Comparison of ENCODE assay signal across 1 cellular context in the genomic region with DNA sequence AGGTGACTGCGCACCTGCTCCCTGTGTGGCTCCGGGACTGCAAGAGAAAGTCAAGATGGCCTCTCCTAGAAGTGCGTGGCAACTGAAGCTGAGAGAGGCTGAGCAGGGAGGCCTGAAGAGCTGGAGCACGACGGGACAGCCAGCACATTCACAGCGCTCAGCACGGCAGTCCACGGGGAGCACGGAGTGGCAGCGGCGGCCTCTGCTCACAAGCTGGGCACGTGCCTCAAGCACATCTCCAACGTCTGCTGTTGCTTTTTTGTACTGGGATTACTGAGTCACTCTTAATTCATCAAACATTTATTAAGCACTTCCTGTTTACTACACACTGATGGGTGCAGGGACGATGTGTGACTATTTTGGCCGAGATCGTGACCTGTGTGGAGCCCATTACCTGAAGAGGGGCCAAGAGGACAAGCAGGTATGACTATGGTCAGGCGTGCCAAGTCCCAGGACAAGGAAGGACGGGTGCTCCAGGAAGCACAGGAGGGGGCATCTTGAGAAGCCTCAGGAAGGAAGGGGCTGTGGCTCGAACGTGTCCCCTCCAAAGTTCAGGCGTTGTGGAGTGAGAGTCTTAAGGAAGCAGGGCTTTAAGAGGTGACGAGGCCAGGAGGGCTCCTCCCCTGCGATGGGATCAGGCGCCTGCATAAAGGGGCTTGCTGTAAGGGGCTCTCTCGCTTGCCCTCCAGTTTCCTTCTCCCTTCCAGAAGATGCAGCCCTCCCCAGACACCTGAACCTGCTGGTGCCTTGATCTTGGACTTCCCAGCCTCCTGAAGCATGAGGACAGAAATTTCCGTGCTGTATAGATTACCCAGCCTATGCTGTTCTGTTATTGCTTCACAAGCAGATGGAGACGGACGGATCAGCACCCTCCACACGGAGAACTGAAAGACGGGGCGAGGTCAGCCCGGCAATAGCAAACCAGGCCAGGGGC.
TF ChIP-seq lines count a peak whose summit lies in the region.

No MANE protein-coding gene starts in this region.

TF ChIP-seq in Ishikawa, 13 proteins besides CTCF, POLR2A, EP300 and RAD21 (continued from another document):
- TF ChIP-seq, protein P1, sequence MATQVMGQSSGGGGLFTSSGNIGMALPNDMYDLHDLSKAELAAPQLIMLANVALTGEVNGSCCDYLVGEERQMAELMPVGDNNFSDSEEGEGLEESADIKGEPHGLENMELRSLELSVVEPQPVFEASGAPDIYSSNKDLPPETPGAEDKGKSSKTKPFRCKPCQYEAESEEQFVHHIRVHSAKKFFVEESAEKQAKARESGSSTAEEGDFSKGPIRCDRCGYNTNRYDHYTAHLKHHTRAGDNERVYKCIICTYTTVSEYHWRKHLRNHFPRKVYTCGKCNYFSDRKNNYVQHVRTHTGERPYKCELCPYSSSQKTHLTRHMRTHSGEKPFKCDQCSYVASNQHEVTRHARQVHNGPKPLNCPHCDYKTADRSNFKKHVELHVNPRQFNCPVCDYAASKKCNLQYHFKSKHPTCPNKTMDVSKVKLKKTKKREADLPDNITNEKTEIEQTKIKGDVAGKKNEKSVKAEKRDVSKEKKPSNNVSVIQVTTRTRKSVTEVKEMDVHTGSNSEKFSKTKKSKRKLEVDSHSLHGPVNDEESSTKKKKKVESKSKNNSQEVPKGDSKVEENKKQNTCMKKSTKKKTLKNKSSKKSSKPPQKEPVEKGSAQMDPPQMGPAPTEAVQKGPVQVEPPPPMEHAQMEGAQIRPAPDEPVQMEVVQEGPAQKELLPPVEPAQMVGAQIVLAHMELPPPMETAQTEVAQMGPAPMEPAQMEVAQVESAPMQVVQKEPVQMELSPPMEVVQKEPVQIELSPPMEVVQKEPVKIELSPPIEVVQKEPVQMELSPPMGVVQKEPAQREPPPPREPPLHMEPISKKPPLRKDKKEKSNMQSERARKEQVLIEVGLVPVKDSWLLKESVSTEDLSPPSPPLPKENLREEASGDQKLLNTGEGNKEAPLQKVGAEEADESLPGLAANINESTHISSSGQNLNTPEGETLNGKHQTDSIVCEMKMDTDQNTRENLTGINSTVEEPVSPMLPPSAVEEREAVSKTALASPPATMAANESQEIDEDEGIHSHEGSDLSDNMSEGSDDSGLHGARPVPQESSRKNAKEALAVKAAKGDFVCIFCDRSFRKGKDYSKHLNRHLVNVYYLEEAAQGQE (IDR thresholded peaks at IDR 0.05; ENCODE audit: low read depth) = no peak
